Comparison of ENCODE assay signal across 14 cellular contexts in genomic region chr10:116073025-116073424, GRCh38.
"Had no signal": no experiment of that assay in that cellular context is flagged by ENCODE, and none has a peak within 500 bp of the region (broad histone marks: within the 10 kb centered on the region; RNA-seq: fewer than 3 reads in every experiment).

No MANE protein-coding gene starts in this region.

- H3K4me1 ChIP-seq: tibial nerve had no signal

- H3K36me3 Mint-ChIP-seq: activated naive CD4-positive, alpha-beta T cell treated with anti-CD3 and anti-CD28 coated beads, Interleukin-2, amount 50 U/mL, for 72 hours had no signal

- ATAC-seq: activated naive CD4-positive, alpha-beta T cell treated with anti-CD3 and anti-CD28 coated beads, Interleukin-2, amount 50 U/mL, for 72 hours; body of pancreas; right cardiac atrium had no signal

- H3K27ac Mint-ChIP-seq: activated naive CD4-positive, alpha-beta T cell treated with anti-CD3 and anti-CD28 coated beads, Interleukin-2, amount 50 U/mL, for 72 hours had no signal

- H3K4me3 ChIP-seq: body of pancreas, coronary artery, gastrocnemius medialis, lung, tibial nerve had no signal

- H3K9me3 Mint-ChIP-seq: activated naive CD4-positive, alpha-beta T cell treated with anti-CD3 and anti-CD28 coated beads, Interleukin-2, amount 50 U/mL, for 72 hours had no signal

- H3K36me3 ChIP-seq: gastrocnemius medialis, tibial nerve had no signal

- H3K9me3 ChIP-seq: body of pancreas, gastrocnemius medialis, tibial nerve had no signal

- H3K27me3 ChIP-seq: body of pancreas, gastrocnemius medialis, tibial nerve had no signal

- H3K27ac ChIP-seq: body of pancreas, coronary artery, gastrocnemius medialis, tibial nerve had no signal

- DNase-seq: activated CD4-positive, CD25-positive, alpha-beta regulatory T cell; amniotic stem cell; body of pancreas; central memory CD4-positive, alpha-beta T cell; effector CD4-positive, alpha-beta T cell; gastrocnemius medialis; hippocampal formation; midbrain; right cardiac atrium; small intestine had no signal
